12 cellular contexts compared by ENCODE assay signal in genomic region chr14:23141706-23142467, GRCh38. TPM values are rescaled to one million over a fixed set of nuclear protein-coding genes. Genes with fewer than 3 reads are reported as not detected.
DNase-seq lines count a peak whose midpoint lies in the region; ATAC-seq, FAIRE-seq and TF ChIP-seq lines count a peak whose summit lies in the region.
"Had no signal": no experiment of that assay in that cellular context is flagged by ENCODE, and none has a peak within 500 bp of the region (broad histone marks: within the 10 kb centered on the region; RNA-seq: fewer than 3 reads in every experiment).

No MANE protein-coding gene starts in this region.

- H3K9me3 ChIP-seq in parathyroid adenoma (ENCODE audit: control insufficient read depth, low read length) = no peaks in the 10 kb centered on the region

- FAIRE-seq in frontal cortex (lab: Jason Lieb, UNC) = no peak

- H3K79me2 ChIP-seq in parathyroid adenoma = peaks cover 16% of the 10 kb centered on the region

- H3K27ac ChIP-seq in parathyroid adenoma = peak overlapping the region; percentile 70

- DNase-seq in EL = peak; percentile 74
- peak; percentile 84 for DNase-seq in RPMI7951 (ENCODE audit: low read depth)
- peak; percentile 80 for DNase-seq in fibroblast of peridontal ligament (ENCODE audit: extremely low read depth)
- DNase-seq in DMS53 (lab: John Stamatoyannopoulos, UW) = no peak
- DNase-seq in frontal cortex (ENCODE audit: low spot score in 2 of 2) = no peak
- DNase-seq in activated T-cell treated with anti-CD3 and anti-CD28 coated beads for 4 hours = no peak
- DNase-seq: activated CD4-positive, alpha-beta T cell treated with anti-CD3 and anti-CD28 coated beads, Interleukin-2, amount 10 ng/mL, durations not matched to agents 24 days and 14 days; caudate nucleus had no signal

- H3K4me2 ChIP-seq in parathyroid adenoma (ENCODE audit: low read length) = no peak overlapping the region

- no peaks in the 10 kb centered on the region for H3K36me3 ChIP-seq in parathyroid adenoma (ENCODE audit: control insufficient read depth, insufficient read depth, low read length)

- H2AFZ ChIP-seq in parathyroid adenoma = no peak overlapping the region

- no peaks in the 10 kb centered on the region for H3K27me3 ChIP-seq in parathyroid adenoma (ENCODE audit: control insufficient read depth, insufficient read depth, low read length)

- H3K9ac ChIP-seq in parathyroid adenoma = no peak overlapping the region

- no peak for TF ChIP-seq CTCF in parathyroid adenoma (IDR thresholded peaks at IDR 0.05)

- no peak for ATAC-seq in HG02798 (IDR thresholded peaks at IDR 0.05; ENCODE audit: poor library complexity, unreplicated experiment)
- ATAC-seq: left lobe of liver had no signal

- peaks cover 38% of the 10 kb centered on the region for H3K4me1 ChIP-seq in parathyroid adenoma

- H3K4me3 ChIP-seq in parathyroid adenoma (ENCODE audit: low read depth, low read length) = no peak overlapping the region

RNA-seq across cellular contexts. Expression of gene CEBPE, which starts 22.8 kb away (rescaled TPM):
- not detected in 2 replicates for total RNA-seq in RPMI7951 (2014; rRNA removed; shearing (Covaris generic))
- not detected for total RNA-seq in frontal cortex
- total RNA-seq: left lobe of liver, NCI-H460 had no signal

RNA-seq across cellular contexts. Expression of gene CIROP, which starts 37.1 kb away (rescaled TPM):
- not detected in 2 replicates for total RNA-seq in RPMI7951 (2014; rRNA removed; shearing (Covaris generic))
- not detected for total RNA-seq in frontal cortex
- total RNA-seq: activated CD4-positive, alpha-beta T cell treated with anti-CD3 and anti-CD28 coated beads, Interleukin-2, amount 10 ng/mL, durations not matched to agents 24 days and 14 days; left lobe of liver; NCI-H460 had no signal

RNA-seq across cellular contexts. Expression of gene SLC7A8, which starts 41.6 kb away (rescaled TPM):
- total RNA-seq in RPMI7951 (2014; rRNA removed; shearing (Covaris generic)) = 1.6 and 2.8 TPM in 2 replicates
- total RNA-seq in frontal cortex = 4.1 TPM
- total RNA-seq: activated CD4-positive, alpha-beta T cell treated with anti-CD3 and anti-CD28 coated beads, Interleukin-2, amount 10 ng/mL, durations not matched to agents 24 days and 14 days had no signal

RNA-seq across cellular contexts. Expression of gene C14orf119, which starts 46.6 kb away (rescaled TPM):
- total RNA-seq in RPMI7951 (2014; rRNA removed; shearing (Covaris generic)) = 62.0 and 65.7 TPM in 2 replicates
- total RNA-seq in frontal cortex = 22.0 TPM

RNA-seq across cellular contexts. Expression of gene ACIN1, which starts 47.0 kb away (rescaled TPM):
- 37.1 and 38.9 TPM in 2 replicates for total RNA-seq in RPMI7951 (2014; rRNA removed; shearing (Covaris generic))
- 73.0 TPM for total RNA-seq in frontal cortex

Comparison
In these comparisons a context has a peak if more than half of its experiments do, and no peak if none do; other contexts are left out.
1. DNase-seq: peak in EL (single experiment), RPMI7951 (single experiment) and fibroblast of peridontal ligament (single experiment); none in DMS53 (single experiment), frontal cortex (0 of 2) and activated T-cell treated with anti-CD3 and anti-CD28 coated beads for 4 hours (single experiment).